Comparison of ENCODE assay signal across 18 cellular contexts in the genomic region with DNA sequence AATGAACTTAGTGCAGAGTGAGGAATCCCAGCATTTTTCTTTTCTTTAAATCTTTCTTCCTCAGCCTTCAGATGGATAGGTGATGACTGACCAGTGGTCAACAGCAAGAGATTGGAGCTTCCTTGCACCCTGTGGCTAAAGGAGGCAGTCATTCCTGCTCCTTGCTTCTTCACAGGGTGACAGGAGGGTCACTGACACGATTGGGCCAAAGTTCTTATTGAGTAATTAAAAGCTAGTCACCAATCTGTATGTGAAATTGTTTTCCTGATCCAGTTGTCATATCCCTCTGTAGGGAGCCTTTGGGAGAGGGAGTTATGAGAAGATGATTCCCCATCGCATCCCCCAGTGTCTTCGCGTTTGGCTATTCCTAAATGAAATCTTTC.
DNase-seq lines count a peak whose midpoint lies in the region; ATAC-seq, FAIRE-seq and TF ChIP-seq lines count a peak whose summit lies in the region.
"Had no signal": no experiment of that assay in that cellular context is flagged by ENCODE, and none has a peak within 500 bp of the region (broad histone marks: within the 10 kb centered on the region; RNA-seq: fewer than 3 reads in every experiment).

No MANE protein-coding gene starts in this region.

- no peak overlapping the region for H3K9ac ChIP-seq in H1 (replicated peaks in 1 of 4; ENCODE audit: extremely low read depth in 1 of 4, low read depth in 3 of 4, low read length in 3 of 4)

- H4K91ac ChIP-seq in H1 (replicated peaks; ENCODE audit: insufficient read length, low read length) = no peak overlapping the region

- no peak overlapping the region for H2BK20ac ChIP-seq in H1 (ENCODE audit: low read length)

- H2BK120ac ChIP-seq in H1 (replicated peaks; ENCODE audit: low read depth, low read length) = no peak overlapping the region

- no peak for TF ChIP-seq EP300 in H1 (IDR thresholded peaks at IDR 0.05; ENCODE audit: borderline replicate concordance in 1 of 2, low read depth in 2 of 2, low read length in 2 of 2)

- no peaks in the 10 kb centered on the region for H4K20me1 ChIP-seq in H1 (replicated peaks in 1 of 2; ENCODE audit: control insufficient read depth in 1 of 2, insufficient read depth in 2 of 2, low read length in 2 of 2)

- no peaks in the 10 kb centered on the region for H3K23me2 ChIP-seq in H1 (ENCODE audit: low read depth, low read length)

- no peak overlapping the region for H3K14ac ChIP-seq in H1 (ENCODE audit: insufficient read length)

- H3K4me1 ChIP-seq in right cardiac atrium (ENCODE audit: control insufficient read depth, insufficient read depth, low read length) = no peaks in the 10 kb centered on the region
- peaks cover 0 to 4% (median 0%) of the 10 kb centered on the region in 4 experiments; a peak in 3 of 7 replicates for H3K4me1 ChIP-seq in H1 (replicated peaks in 1 of 4; ENCODE audit: control insufficient read depth in 3 of 4, insufficient read depth in 4 of 4, low read length in 3 of 4)
- H3K4me1 ChIP-seq: Caco-2 had no signal

- no peak overlapping the region for H3K23ac ChIP-seq in H1 (ENCODE audit: insufficient read length)

- H3K9me3 Mint-ChIP-seq in neural crest cell = no peaks in the 10 kb centered on the region
- H3K9me3 Mint-ChIP-seq in activated T-cell treated with anti-CD3 and anti-CD28 coated beads, Interleukin-2, amount 50 U/mL, for 4 hours = no peaks in the 10 kb centered on the region

- H3K27me3 ChIP-seq in right cardiac atrium (ENCODE audit: control insufficient read depth, insufficient read depth) (no peaks in the 10 kb centered on the region), H1 (replicated peaks in 1 of 4; ENCODE audit: control insufficient read depth in 3 of 4, extremely low read depth in 1 of 4, insufficient read depth in 3 of 4, low read length in 3 of 4) (no peaks in the 10 kb centered on the region)

- no peak overlapping the region for H4K5ac ChIP-seq in H1 (ENCODE audit: insufficient read length, low read depth, low read length)

- CTCF ChIA-PET in H1 (lab: Charles Lee; ENCODE audit: partially characterized antibody) = interaction anchor here (0.6 to 3.5 kb wide), 38 partner anchors 9 to 844 kb away, joined by 3 to 37 read pairs (median 4); partner anchors contain the start of genes CMYA5 and TENT2

- H2AK5ac ChIP-seq in H1 (ENCODE audit: low read depth, low read length) = no peak overlapping the region

- intact Hi-C loops in right cardiac atrium (cut with DNase I) (no loop called here), Right ventricle myocardium superior (cut with DNase I) (no loop called here)

- H3K79me2 ChIP-seq in H1 (ENCODE audit: control insufficient read depth in 1 of 2, insufficient read depth in 2 of 2, low read length in 2 of 2) = no peaks in the 10 kb centered on the region

- no peak overlapping the region for H3K27ac Mint-ChIP-seq in neural crest cell (ENCODE audit: unreplicated experiment)
- H3K27ac Mint-ChIP-seq: CD4-positive, CD25-positive, alpha-beta regulatory T cell; IgD-negative memory B cell had no signal

- H3K4me3 ChIP-seq in right cardiac atrium (ENCODE audit: low read length) (no peak overlapping the region), H1 (ENCODE audit: extremely low read depth in 1 of 4, insufficient read depth in 2 of 4, low read depth in 3 of 4, low read length in 4 of 4) (no peak overlapping the region)
- H3K4me3 ChIP-seq: GM23338 had no signal

- no peak for TF ChIP-seq POLR2A in H1 (IDR thresholded peaks at IDR 0.05; ENCODE audit: control extremely low read depth in 1 of 2, low read depth in 2 of 2, low read length in 2 of 2)

- no peak overlapping the region for H3K4me3 Mint-ChIP-seq in neural crest cell
- no peak overlapping the region for H3K4me3 Mint-ChIP-seq in activated T-cell treated with anti-CD3 and anti-CD28 coated beads, Interleukin-2, amount 50 U/mL, for 4 hours
- H3K4me3 Mint-ChIP-seq: CD4-positive, CD25-positive, alpha-beta regulatory T cell; GM23338; IgD-negative memory B cell had no signal

- no peak overlapping the region for H4K8ac ChIP-seq in H1 (ENCODE audit: extremely low read depth, insufficient read depth, low read length)

- no peak overlapping the region for H3K4me2 ChIP-seq in H1 (ENCODE audit: insufficient read depth in 1 of 2, low read depth in 2 of 2, low read length in 2 of 2)

- no peak overlapping the region for H2AFZ ChIP-seq in H1 (ENCODE audit: low read length)

- H3K4ac ChIP-seq in H1 (replicated peaks; ENCODE audit: insufficient read length, low read depth, low read length) = no peak overlapping the region

- H3K9me3 ChIP-seq in right cardiac atrium (ENCODE audit: control insufficient read depth, low read length) (no peaks in the 10 kb centered on the region), H1 (ENCODE audit: insufficient read depth in 2 of 2, low read depth in 1 of 2, low read length in 1 of 2) (no peaks in the 10 kb centered on the region; a peak in 1 of 4 replicates)
- H3K9me3 ChIP-seq: Caco-2 had no signal

- TF ChIP-seq RAD21 in H1 (IDR thresholded peaks at IDR 0.05 in 1 of 2, conservative IDR thresholded peaks at IDR 0.05 in 1 of 2; ENCODE audit: low read depth in 2 of 2, low read length in 2 of 2) = no peak

- DNase-seq in right cardiac atrium = no peak
- DNase-seq in Right ventricle myocardium superior = no peak
- DNase-seq in H1 (ENCODE audit: low read depth in 1 of 2, low spot score in 2 of 2) = no peak
- DNase-seq in neural crest cell (ENCODE audit: low read depth, low spot score) = no peak
- no peak for DNase-seq in activated T-cell treated with anti-CD3 and anti-CD28 coated beads, Interleukin-2, amount 50 U/mL, for 4 hours
- DNase-seq in NCI-H345 treated with DMSO at 0.1 percent for 48 hours (lab: John Stamatoyannopoulos, UW; ENCODE audit: unreplicated experiment) = no peak
- no peak for DNase-seq in HPDE6-E6E7 (ENCODE audit: extremely low spot score)
- DNase-seq: DMS153, NCI-H1105, NCI-H1694, NCI-H2107, NCI-H526 treated with DMSO at 0.1 percent for 48 hours had no signal

- ATAC-seq in right cardiac atrium = peak; percentile 11 to 17
- ATAC-seq in Right ventricle myocardium superior (ENCODE audit: poor library complexity) = no peak
- ATAC-seq in activated T-cell treated with anti-CD3 and anti-CD28 coated beads, Interleukin-2, amount 50 U/mL, for 4 hours = no peak
- ATAC-seq in GM18858 (IDR thresholded peaks at IDR 0.05; ENCODE audit: unreplicated experiment) = no peak

- H2BK5ac ChIP-seq in H1 (ENCODE audit: low read depth, low read length) = no peak overlapping the region

- TF ChIP-seq CTCF in H1 (IDR thresholded peaks at IDR 0.05; ENCODE audit: control extremely low read depth in 1 of 3, insufficient read depth in 1 of 3, low read depth in 1 of 3, low read length in 3 of 3) (no peak), neural crest cell (conservative IDR thresholded peaks at IDR 0.05) (peak; percentile 15)

- peaks cover 5% of the 10 kb centered on the region for H3K36me3 Mint-ChIP-seq in neural crest cell (ENCODE audit: low read depth)
- H3K36me3 Mint-ChIP-seq in activated T-cell treated with anti-CD3 and anti-CD28 coated beads, Interleukin-2, amount 50 U/mL, for 4 hours (ENCODE audit: insufficient read depth) = no peaks in the 10 kb centered on the region
- H3K36me3 Mint-ChIP-seq: CD4-positive, CD25-positive, alpha-beta regulatory T cell; IgD-negative memory B cell had no signal

- H3K56ac ChIP-seq in H1 (replicated peaks; ENCODE audit: insufficient read length, low read depth, low read length) = no peak overlapping the region

- no peaks in the 10 kb centered on the region for H3K27me3 Mint-ChIP-seq in neural crest cell (ENCODE audit: low read depth)
- peaks cover 8% of the 10 kb centered on the region for H3K27me3 Mint-ChIP-seq in activated T-cell treated with anti-CD3 and anti-CD28 coated beads, Interleukin-2, amount 50 U/mL, for 4 hours (ENCODE audit: low read depth)

- H3K18ac ChIP-seq in H1 (ENCODE audit: extremely low read depth, low read length) = no peak overlapping the region

- H2BK12ac ChIP-seq in H1 (ENCODE audit: low read depth, low read length) = 0 out of 2 replicates have a peak overlapping the region, but pooled peaks have one; percentile 43

- WGBS in right cardiac atrium = 83% methylated on average over 4 of the region's 4 CpGs
- WGBS in H1 (ENCODE audit: extremely low coverage in 1 of 2, insufficient coverage in 1 of 2, insufficient read length in 1 of 2, insufficient replicate concordance in 2 of 2, low coverage in 1 of 2, low lambda C conversion rate in 2 of 2, missing lambda C conversion rate in 1 of 2), 2 experiments = 97% methylated on average over 4 of the region's 4 CpGs; no CpG with 5 or more reads in 1 of the 2 experiments

- H3K79me1 ChIP-seq in H1 (ENCODE audit: low read depth, low read length) = no peaks in the 10 kb centered on the region

- peaks cover 4% of the 10 kb centered on the region for H3K4me1 Mint-ChIP-seq in neural crest cell
- peaks cover 9% of the 10 kb centered on the region for H3K4me1 Mint-ChIP-seq in activated T-cell treated with anti-CD3 and anti-CD28 coated beads, Interleukin-2, amount 50 U/mL, for 4 hours (ENCODE audit: low read depth)
- H3K4me1 Mint-ChIP-seq: IgD-negative memory B cell had no signal

- H3K27ac ChIP-seq in right cardiac atrium (ENCODE audit: low read length) (no peak overlapping the region), H1 (ENCODE audit: low read depth, low read length) (no peak overlapping the region)

- no peaks in the 10 kb centered on the region for H3K36me3 ChIP-seq in H1 (ENCODE audit: control insufficient read depth in 2 of 4, insufficient read depth in 4 of 4, low read length in 3 of 4)

- POLR2A ChIA-PET in H1 (lab: Charles Lee; ENCODE audit: partially characterized antibody) = no interaction called here

- H2BK15ac ChIP-seq in H1 (ENCODE audit: low read length) = no peak overlapping the region

- peak; percentile 32 for FAIRE-seq in H1 (lab: Jason Lieb, UNC)
- FAIRE-seq: GM12892 had no signal

TF ChIP-seq in H1, 55 proteins besides CTCF, POLR2A, EP300 and RAD21:
- TF ChIP-seq FOSL1 (IDR thresholded peaks at IDR 0.05; ENCODE audit: insufficient read depth, low read depth, low read length) (no peak), KDM1A (IDR thresholded peaks at IDR 0.05; ENCODE audit: borderline replicate concordance, low read length) (no peak), SUZ12 (IDR thresholded peaks at IDR 0.05; ENCODE audit: low read length) (no peak), KDM5A (IDR thresholded peaks at IDR 0.05; ENCODE audit: low read length) (no peak), HDAC2 (IDR thresholded peaks at IDR 0.05; ENCODE audit: borderline replicate concordance in 1 of 2, low read depth in 2 of 2, low read length in 2 of 2) (no peak), NRF1 (IDR thresholded peaks at IDR 0.05; ENCODE audit: low read depth, low read length) (no peak), ATF3 (IDR thresholded peaks at IDR 0.05; ENCODE audit: insufficient read depth, low read depth, low read length) (no peak), ASH2L (IDR thresholded peaks at IDR 0.05; ENCODE audit: low read length) (no peak)

Comparison
In these comparisons a context has a peak if more than half of its experiments do, and no peak if none do; other contexts are left out.
1. ATAC-seq: peak in right cardiac atrium (2 of 2); none in Right ventricle myocardium superior (single experiment), activated T-cell treated with anti-CD3 and anti-CD28 coated beads, Interleukin-2, amount 50 U/mL, for 4 hours (0 of 2) and GM18858 (single experiment).